Comparison of ENCODE assay signal across 1 cellular context in the genomic region with DNA sequence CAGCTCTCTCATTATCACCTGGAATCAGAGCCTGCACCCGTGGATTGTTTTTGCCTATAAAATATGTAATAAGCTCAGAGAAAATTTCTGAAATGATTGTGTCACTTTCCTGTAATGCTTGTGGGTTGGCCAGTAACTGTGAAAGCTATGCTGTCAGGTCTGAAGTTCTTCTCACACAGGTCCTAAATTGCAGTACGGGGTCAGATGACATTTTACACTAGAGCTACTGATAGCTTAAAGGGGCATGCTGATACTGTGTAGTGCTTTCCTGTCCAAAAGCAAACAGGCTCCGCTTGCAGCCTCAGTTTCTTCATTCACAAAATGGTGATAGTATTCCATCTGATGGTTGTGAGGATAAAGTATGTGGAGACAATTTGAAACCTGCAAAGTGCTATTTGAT.
TF ChIP-seq lines count a peak whose summit lies in the region.

No MANE protein-coding gene starts in this region.

TF ChIP-seq in HepG2, 621 proteins besides CTCF, POLR2A, EP300 and RAD21 (continued from another document):
- TF ChIP-seq SNAPC5 (CRISPR knock-in tag; IDR thresholded peaks at IDR 0.05; ENCODE audit: borderline replicate concordance) (no peak), ZNF607 (CRISPR knock-in tag; IDR thresholded peaks at IDR 0.05; ENCODE audit: borderline replicate concordance) (no peak), SIN3B (IDR thresholded peaks at IDR 0.05; ENCODE audit: low read length) (no peak), ATAD3A (CRISPR knock-in tag; IDR thresholded peaks at IDR 0.05) (no peak), HNF4A (CRISPR knock-in tag; IDR thresholded peaks at IDR 0.05) (no peak), KLF9 (CRISPR knock-in tag; IDR thresholded peaks at IDR 0.05; ENCODE audit: low read depth) (no peak), ZMYM3 (CRISPR knock-in tag; IDR thresholded peaks at IDR 0.05) (no peak), SNAPC2 (CRISPR knock-in tag; IDR thresholded peaks at IDR 0.05) (no peak), TRIM24 (CRISPR knock-in tag; IDR thresholded peaks at IDR 0.05) (no peak)
- TF ChIP-seq, protein P1, sequence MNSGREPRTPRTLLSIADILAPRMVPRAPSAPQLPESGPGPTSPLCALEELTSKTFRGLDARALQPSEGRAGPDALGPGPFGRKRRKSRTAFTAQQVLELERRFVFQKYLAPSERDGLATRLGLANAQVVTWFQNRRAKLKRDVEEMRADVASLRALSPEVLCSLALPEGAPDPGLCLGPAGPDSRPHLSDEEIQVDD (CRISPR knock-in tag; IDR thresholded peaks at IDR 0.05; ENCODE audit: borderline replicate concordance) = no peak
